In the genomic region with DNA sequence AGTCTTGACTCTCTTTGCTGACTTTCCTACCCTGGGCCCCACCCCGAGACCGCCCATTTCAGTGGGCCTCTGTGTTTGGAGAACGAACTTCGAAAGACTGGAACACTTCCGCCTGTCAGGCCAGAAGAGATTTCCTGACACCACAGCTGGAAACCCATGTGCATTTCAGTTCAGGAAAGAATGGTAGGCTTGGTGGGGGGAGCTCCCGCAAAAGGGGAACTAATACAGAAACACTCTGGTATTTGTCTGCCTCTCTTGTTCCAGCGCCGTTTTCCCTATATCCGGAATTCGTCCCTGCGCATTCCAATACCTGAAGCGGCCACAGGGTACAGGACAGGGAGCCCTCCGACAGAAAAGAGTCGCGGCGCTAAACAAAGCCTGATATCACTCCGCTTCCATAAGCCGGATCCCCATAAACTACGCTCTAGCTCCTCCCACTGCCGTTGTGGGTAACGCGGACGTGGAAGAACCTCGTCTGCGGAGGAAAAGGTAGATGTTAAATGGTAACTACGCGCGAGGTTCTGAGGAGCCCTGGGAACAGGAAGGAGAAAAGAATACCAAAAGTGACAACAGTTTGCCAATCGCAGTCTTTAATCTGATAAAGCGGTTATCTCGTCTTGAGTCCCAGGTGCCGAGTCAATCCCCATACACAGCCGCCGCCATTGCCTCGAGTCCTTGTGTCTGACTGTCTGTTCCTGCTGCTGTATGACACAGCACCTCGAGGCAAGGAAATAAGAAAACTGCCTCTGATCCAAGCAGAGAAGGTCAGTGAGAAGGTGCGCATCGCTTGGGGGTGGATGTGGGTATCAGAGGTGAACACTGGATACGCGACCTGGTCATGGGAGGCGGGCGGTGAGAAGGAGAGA, we compare ENCODE assay signal across 1 cellular context.
TF ChIP-seq lines count a peak whose summit lies in the region.

A gene (plus strand): TSS at position 432 of the 866 bp plus-strand sequence. CDS start 2,627 bp downstream, outside the sequence.

TF ChIP-seq in HepG2, 621 proteins besides CTCF, POLR2A, EP300 and RAD21 (continued from another document and continues in another):
- TF ChIP-seq, protein P1, sequence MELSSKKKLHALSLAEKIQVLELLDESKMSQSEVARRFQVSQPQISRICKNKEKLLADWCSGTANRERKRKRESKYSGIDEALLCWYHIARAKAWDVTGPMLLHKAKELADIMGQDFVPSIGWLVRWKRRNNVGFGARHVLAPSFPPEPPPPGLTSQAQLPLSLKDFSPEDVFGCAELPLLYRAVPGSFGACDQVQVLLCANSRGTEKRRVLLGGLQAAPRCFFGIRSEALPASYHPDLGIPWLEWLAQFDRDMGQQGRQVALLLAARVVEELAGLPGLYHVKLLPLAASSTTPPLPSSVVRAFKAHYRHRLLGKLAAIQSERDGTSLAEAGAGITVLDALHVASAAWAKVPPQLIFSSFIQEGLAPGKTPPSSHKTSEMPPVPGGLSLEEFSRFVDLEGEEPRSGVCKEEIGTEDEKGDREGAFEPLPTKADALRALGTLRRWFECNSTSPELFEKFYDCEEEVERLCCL (CRISPR knock-in tag; IDR thresholded peaks at IDR 0.05; ENCODE audit: borderline replicate concordance): no peak
- TF ChIP-seq ZFP36L1 (CRISPR knock-in tag; IDR thresholded peaks at IDR 0.05): no peak
- peak; percentile 73; the same call in 1 of the 2 replicates for TF ChIP-seq YEATS2 (CRISPR knock-in tag; IDR thresholded peaks at IDR 0.05; ENCODE audit: borderline replicate concordance)
- no peak for TF ChIP-seq FOXP1 (IDR thresholded peaks at IDR 0.05)
- TF ChIP-seq FOXP1 (CRISPR knock-in tag; IDR thresholded peaks at IDR 0.05): 0 out of 2 replicates have a peak, but pooled peaks have one; percentile 2
- TF ChIP-seq BRD4 (CRISPR knock-in tag; IDR thresholded peaks at IDR 0.05): no peak
- no peak for TF ChIP-seq TOPORS (CRISPR knock-in tag; IDR thresholded peaks at IDR 0.05)
- TF ChIP-seq, protein P2, sequence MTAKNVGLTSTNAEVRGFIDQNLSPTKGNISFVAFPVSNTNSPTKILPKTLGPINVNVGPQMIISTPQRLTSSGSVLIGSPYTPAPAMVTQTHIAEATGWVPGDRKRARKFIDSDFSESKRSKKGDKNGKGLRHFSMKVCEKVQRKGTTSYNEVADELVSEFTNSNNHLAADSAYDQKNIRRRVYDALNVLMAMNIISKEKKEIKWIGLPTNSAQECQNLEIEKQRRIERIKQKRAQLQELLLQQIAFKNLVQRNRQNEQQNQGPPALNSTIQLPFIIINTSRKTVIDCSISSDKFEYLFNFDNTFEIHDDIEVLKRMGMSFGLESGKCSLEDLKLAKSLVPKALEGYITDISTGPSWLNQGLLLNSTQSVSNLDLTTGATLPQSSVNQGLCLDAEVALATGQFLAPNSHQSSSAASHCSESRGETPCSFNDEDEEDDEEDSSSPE (CRISPR knock-in tag; IDR thresholded peaks at IDR 0.05): no peak
- TF ChIP-seq SP140L (CRISPR knock-in tag; IDR thresholded peaks at IDR 0.05; ENCODE audit: borderline replicate concordance): no peak
- TF ChIP-seq, protein P3, sequence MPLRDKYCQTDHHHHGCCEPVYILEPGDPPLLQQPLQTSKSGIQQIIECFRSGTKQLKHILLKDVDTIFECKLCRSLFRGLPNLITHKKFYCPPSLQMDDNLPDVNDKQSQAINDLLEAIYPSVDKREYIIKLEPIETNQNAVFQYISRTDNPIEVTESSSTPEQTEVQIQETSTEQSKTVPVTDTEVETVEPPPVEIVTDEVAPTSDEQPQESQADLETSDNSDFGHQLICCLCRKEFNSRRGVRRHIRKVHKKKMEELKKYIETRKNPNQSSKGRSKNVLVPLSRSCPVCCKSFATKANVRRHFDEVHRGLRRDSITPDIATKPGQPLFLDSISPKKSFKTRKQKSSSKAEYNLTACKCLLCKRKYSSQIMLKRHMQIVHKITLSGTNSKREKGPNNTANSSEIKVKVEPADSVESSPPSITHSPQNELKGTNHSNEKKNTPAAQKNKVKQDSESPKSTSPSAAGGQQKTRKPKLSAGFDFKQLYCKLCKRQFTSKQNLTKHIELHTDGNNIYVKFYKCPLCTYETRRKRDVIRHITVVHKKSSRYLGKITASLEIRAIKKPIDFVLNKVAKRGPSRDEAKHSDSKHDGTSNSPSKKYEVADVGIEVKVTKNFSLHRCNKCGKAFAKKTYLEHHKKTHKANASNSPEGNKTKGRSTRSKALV (CRISPR knock-in tag; IDR thresholded peaks at IDR 0.05): no peak
- no peak for TF ChIP-seq ZNF749 (CRISPR knock-in tag; IDR thresholded peaks at IDR 0.05; ENCODE audit: borderline replicate concordance)
- TF ChIP-seq XBP1 (CRISPR knock-in tag; IDR thresholded peaks at IDR 0.05): no peak
- peak; percentile 71 for TF ChIP-seq ZFX (CRISPR knock-in tag; IDR thresholded peaks at IDR 0.05; ENCODE audit: low read depth)
- TF ChIP-seq, protein P4, sequence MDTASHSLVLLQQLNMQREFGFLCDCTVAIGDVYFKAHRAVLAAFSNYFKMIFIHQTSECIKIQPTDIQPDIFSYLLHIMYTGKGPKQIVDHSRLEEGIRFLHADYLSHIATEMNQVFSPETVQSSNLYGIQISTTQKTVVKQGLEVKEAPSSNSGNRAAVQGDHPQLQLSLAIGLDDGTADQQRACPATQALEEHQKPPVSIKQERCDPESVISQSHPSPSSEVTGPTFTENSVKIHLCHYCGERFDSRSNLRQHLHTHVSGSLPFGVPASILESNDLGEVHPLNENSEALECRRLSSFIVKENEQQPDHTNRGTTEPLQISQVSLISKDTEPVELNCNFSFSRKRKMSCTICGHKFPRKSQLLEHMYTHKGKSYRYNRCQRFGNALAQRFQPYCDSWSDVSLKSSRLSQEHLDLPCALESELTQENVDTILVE (CRISPR knock-in tag; IDR thresholded peaks at IDR 0.05): no peak
- no peak for TF ChIP-seq GTF2F1 (IDR thresholded peaks at IDR 0.05; ENCODE audit: low read length)
- TF ChIP-seq ZNF138 (CRISPR knock-in tag; IDR thresholded peaks at IDR 0.05; ENCODE audit: low read depth): no peak
- TF ChIP-seq ZNF558 (CRISPR knock-in tag; IDR thresholded peaks at IDR 0.05; ENCODE audit: borderline replicate concordance): no peak
- no peak for TF ChIP-seq ZNF251 (CRISPR knock-in tag; IDR thresholded peaks at IDR 0.05)
- 0 out of 2 replicates have a peak, but pooled peaks have one; percentile 15 for TF ChIP-seq ISL2 (CRISPR knock-in tag; IDR thresholded peaks at IDR 0.05)
- no peak for TF ChIP-seq KDM6A (CRISPR knock-in tag; IDR thresholded peaks at IDR 0.05; ENCODE audit: low read depth)
- TF ChIP-seq MAF1 (CRISPR knock-in tag; IDR thresholded peaks at IDR 0.05; ENCODE audit: borderline replicate concordance): no peak
- TF ChIP-seq U2AF2 (IDR thresholded peaks at IDR 0.05; ENCODE audit: low read depth, low read length): no peak
- TF ChIP-seq HMG20B (CRISPR knock-in tag; conservative IDR thresholded peaks at IDR 0.05): no peak
- peak; percentile 62 for TF ChIP-seq ASH2L (IDR thresholded peaks at IDR 0.05; ENCODE audit: insufficient read length, low read depth, low read length)
- TF ChIP-seq POLR2G (IDR thresholded peaks at IDR 0.05; ENCODE audit: low read depth, low read length): peak; percentile 86
- TF ChIP-seq GFI1 (CRISPR knock-in tag; IDR thresholded peaks at IDR 0.05; ENCODE audit: borderline replicate concordance): no peak
- no peak for TF ChIP-seq ATF7 (IDR thresholded peaks at IDR 0.05)
- TF ChIP-seq ATF7 (CRISPR knock-in tag; IDR thresholded peaks at IDR 0.05): no peak
- no peak for TF ChIP-seq SP2 (CRISPR knock-in tag; IDR thresholded peaks at IDR 0.05)
- TF ChIP-seq SATB2 (CRISPR knock-in tag; IDR thresholded peaks at IDR 0.05): no peak
- TF ChIP-seq NR2F1 (CRISPR knock-in tag; IDR thresholded peaks at IDR 0.05): no peak
- TF ChIP-seq ZNF674 (CRISPR knock-in tag; IDR thresholded peaks at IDR 0.05; ENCODE audit: low read depth): no peak
- 0 out of 2 replicates have a peak, but pooled peaks have one; percentile 45 for TF ChIP-seq ZSCAN29 (CRISPR knock-in tag; conservative IDR thresholded peaks at IDR 0.05)
- TF ChIP-seq CBX2 (IDR thresholded peaks at IDR 0.05; ENCODE audit: low read depth, low read length): no peak
- TF ChIP-seq CBX2 (CRISPR knock-in tag; IDR thresholded peaks at IDR 0.05; ENCODE audit: low read depth): no peak
- TF ChIP-seq ZNF598 (CRISPR knock-in tag; IDR thresholded peaks at IDR 0.05; ENCODE audit: borderline replicate concordance): no peak
- TF ChIP-seq ELF3 (CRISPR knock-in tag; IDR thresholded peaks at IDR 0.05): peak; percentile 32; the same call in 1 of the 2 replicates
- no peak for TF ChIP-seq FOXA1 (IDR thresholded peaks at IDR 0.05)
- TF ChIP-seq FOXA1 (CRISPR knock-in tag; IDR thresholded peaks at IDR 0.05): no peak
- TF ChIP-seq ZNF543 (CRISPR knock-in tag; IDR thresholded peaks at IDR 0.05): no peak
- TF ChIP-seq U2AF1 (optimal IDR thresholded peaks at IDR 0.05; ENCODE audit: low read depth, low read length): no peak
- TF ChIP-seq ZNF431 (CRISPR knock-in tag; IDR thresholded peaks at IDR 0.05; ENCODE audit: borderline replicate concordance, low read depth): no peak
- no peak for TF ChIP-seq ZFP82 (CRISPR knock-in tag; IDR thresholded peaks at IDR 0.05; ENCODE audit: borderline replicate concordance)
- TF ChIP-seq, protein P5, sequence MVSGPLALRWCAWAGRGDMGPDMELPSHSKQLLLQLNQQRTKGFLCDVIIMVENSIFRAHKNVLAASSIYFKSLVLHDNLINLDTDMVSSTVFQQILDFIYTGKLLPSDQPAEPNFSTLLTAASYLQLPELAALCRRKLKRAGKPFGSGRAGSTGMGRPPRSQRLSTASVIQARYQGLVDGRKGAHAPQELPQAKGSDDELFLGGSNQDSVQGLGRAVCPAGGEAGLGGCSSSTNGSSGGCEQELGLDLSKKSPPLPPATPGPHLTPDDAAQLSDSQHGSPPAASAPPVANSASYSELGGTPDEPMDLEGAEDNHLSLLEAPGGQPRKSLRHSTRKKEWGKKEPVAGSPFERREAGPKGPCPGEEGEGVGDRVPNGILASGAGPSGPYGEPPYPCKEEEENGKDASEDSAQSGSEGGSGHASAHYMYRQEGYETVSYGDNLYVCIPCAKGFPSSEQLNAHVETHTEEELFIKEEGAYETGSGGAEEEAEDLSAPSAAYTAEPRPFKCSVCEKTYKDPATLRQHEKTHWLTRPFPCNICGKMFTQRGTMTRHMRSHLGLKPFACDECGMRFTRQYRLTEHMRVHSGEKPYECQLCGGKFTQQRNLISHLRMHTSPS (CRISPR knock-in tag; IDR thresholded peaks at IDR 0.05; ENCODE audit: low read depth): no peak
- TF ChIP-seq NFIB (CRISPR knock-in tag; IDR thresholded peaks at IDR 0.05; ENCODE audit: borderline replicate concordance): no peak
- TF ChIP-seq, protein P6, sequence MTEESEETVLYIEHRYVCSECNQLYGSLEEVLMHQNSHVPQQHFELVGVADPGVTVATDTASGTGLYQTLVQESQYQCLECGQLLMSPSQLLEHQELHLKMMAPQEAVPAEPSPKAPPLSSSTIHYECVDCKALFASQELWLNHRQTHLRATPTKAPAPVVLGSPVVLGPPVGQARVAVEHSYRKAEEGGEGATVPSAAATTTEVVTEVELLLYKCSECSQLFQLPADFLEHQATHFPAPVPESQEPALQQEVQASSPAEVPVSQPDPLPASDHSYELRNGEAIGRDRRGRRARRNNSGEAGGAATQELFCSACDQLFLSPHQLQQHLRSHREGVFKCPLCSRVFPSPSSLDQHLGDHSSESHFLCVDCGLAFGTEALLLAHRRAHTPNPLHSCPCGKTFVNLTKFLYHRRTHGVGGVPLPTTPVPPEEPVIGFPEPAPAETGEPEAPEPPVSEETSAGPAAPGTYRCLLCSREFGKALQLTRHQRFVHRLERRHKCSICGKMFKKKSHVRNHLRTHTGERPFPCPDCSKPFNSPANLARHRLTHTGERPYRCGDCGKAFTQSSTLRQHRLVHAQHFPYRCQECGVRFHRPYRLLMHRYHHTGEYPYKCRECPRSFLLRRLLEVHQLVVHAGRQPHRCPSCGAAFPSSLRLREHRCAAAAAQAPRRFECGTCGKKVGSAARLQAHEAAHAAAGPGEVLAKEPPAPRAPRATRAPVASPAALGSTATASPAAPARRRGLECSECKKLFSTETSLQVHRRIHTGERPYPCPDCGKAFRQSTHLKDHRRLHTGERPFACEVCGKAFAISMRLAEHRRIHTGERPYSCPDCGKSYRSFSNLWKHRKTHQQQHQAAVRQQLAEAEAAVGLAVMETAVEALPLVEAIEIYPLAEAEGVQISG (CRISPR knock-in tag; IDR thresholded peaks at IDR 0.05): peak; percentile 48; the same call in 1 of the 2 replicates
- TF ChIP-seq ZNF136 (CRISPR knock-in tag; IDR thresholded peaks at IDR 0.05; ENCODE audit: low read depth): no peak
- TF ChIP-seq, protein P7, sequence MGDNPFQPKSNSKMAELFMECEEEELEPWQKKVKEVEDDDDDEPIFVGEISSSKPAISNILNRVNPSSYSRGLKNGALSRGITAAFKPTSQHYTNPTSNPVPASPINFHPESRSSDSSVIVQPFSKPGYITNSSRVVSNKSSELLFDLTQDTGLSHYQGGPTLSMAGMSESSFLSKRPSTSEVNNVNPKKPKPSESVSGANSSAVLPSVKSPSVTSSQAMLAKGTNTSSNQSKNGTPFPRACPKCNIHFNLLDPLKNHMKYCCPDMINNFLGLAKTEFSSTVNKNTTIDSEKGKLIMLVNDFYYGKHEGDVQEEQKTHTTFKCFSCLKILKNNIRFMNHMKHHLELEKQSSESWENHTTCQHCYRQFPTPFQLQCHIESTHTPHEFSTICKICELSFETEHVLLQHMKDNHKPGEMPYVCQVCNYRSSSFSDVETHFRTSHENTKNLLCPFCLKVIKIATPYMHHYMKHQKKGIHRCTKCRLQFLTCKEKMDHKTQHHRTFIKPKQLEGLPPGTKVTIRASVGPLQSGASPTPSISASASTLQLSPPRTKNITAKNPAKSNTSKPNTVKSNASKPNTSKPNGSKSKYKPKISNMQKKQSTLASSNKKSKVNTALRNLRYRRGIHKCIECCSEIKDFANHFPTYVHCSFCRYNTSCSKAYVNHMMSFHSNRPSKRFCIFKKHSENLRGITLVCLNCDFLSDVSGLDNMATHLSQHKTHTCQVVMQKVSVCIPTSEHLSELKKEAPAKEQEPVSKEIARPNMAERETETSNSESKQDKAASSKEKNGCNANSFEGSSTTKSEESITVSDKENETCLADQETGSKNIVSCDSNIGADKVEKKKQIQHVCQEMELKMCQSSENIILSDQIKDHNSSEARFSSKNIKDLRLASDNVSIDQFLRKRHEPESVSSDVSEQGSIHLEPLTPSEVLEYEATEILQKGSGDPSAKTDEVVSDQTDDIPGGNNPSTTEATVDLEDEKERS (CRISPR knock-in tag; IDR thresholded peaks at IDR 0.05): no peak
